25 cellular contexts compared by ENCODE assay signal in the genomic region with DNA sequence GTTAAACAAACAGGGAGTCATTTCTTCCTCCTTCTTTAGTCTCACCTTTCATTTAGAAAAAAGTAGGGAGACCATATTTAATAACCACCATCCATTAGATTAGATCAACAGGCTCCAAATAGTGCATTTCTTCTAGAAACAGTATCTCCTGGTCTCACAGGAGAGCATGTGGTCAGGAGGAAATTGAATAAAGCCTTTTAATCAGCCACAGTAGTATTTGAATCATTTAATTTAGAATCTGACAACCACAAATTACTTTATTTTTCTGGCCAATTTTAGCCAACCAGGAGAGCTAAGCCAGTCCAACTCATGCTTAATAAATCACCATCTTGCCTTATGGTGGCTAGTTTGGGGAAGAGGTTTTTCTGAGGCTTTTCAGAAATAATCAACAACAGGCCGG.
"Had no signal": no experiment of that assay in that cellular context is flagged by ENCODE, and none has a peak within 500 bp of the region (broad histone marks: within the 10 kb centered on the region; RNA-seq: fewer than 3 reads in every experiment).

No MANE protein-coding gene starts in this region.

- DNase-seq: stimulated activated CD4-positive, alpha-beta T cell treated with anti-CD3 and anti-CD28 coated beads, Interleukin-2, amount 100 ng/mL, for 48 hours; stimulated activated CD4-positive, alpha-beta T cell treated with anti-CD3 and anti-CD28 coated beads, Interleukin-4, amount 100 ng/mL, for 1 hour; stimulated activated CD4-positive, alpha-beta T cell treated with anti-CD3 and anti-CD28 coated beads, Interleukin-4, amount 100 ng/mL, for 24 hours; stimulated activated CD4-positive, alpha-beta T cell treated with anti-CD3 and anti-CD28 coated beads, Interleukin-4, amount 100 ng/mL, for 4 hours; stimulated activated CD8-positive, alpha-beta memory T cell treated with anti-CD3 and anti-CD28 coated beads, Interleukin-4, amount 100 ng/mL, for 48 hours; stimulated activated naive B cell treated with anti-CD40 and anti-IgM and Interleukin-4, amounts not matched to agents 10 μg/mL and 1 μg/mL and 100 μg/mL, for 72 hours; stimulated activated naive CD4-positive, alpha-beta T cell; stimulated activated naive CD4-positive, alpha-beta T cell treated with Interleukin-2 at 50 U/mL for 16 hours; stimulated activated naive CD8-positive, alpha-beta T cell treated with anti-CD3 and anti-CD28 coated beads, Interleukin-15, amount 100 ng/mL, for 72 hours; stimulated activated naive CD8-positive, alpha-beta T cell treated with anti-CD3 and anti-CD28 coated beads, Interleukin-15, Interleukin-2, amounts not matched to agents 100 U/mL and 50 U/mL, for 24 hours; stomach; testis; thyroid gland; tibial artery; transverse colon; trophoblast cell; upper lobe of left lung; uterus had no signal

- H3K27ac ChIP-seq: stomach, suprapubic skin, testis, thoracic aorta, thyroid gland, tibial artery, tibial nerve, transverse colon, upper lobe of left lung, upper lobe of right lung, uterus, vagina had no signal

- H3K4me3 ChIP-seq: stomach, suprapubic skin, testis, thoracic aorta, thyroid gland, tibial artery, tibial nerve, transverse colon, upper lobe of left lung, upper lobe of right lung, uterus, vagina had no signal

- H3K36me3 ChIP-seq: stomach, suprapubic skin, thoracic aorta, thyroid gland, tibial artery, tibial nerve, transverse colon, upper lobe of left lung, upper lobe of right lung, uterus, vagina had no signal

- ATAC-seq: stimulated activated effector memory CD8-positive, alpha-beta T cell treated with anti-CD3 and anti-CD28 coated beads, Interleukin-12 subunit alpha, Interleukin-12 subunit beta, amount 100 ng/mL, for 72 hours; stimulated activated memory B cell treated with anti-CD40 and anti-IgM and Interleukin-4, amounts not matched to agents 10 μg/mL and 1 μg/mL and 100 μg/mL, for 72 hours; stimulated activated naive B cell treated with anti-CD40 and anti-IgM and Interleukin-4, amounts not matched to agents 10 μg/mL and 1 μg/mL and 100 μg/mL, for 72 hours; stimulated activated naive CD8-positive, alpha-beta T cell treated with anti-CD3 and anti-CD28 coated beads, Interleukin-15, amount 100 ng/mL, for 72 hours; stimulated activated naive CD8-positive, alpha-beta T cell treated with anti-CD3 and anti-CD28 coated beads, Interleukin-15, Interleukin-2, amounts not matched to agents 100 U/mL and 50 U/mL, for 24 hours had no signal

- H3K4me1 ChIP-seq: uterus had no signal

- H3K27me3 ChIP-seq: testis, thyroid gland, upper lobe of left lung, upper lobe of right lung, uterus, vagina had no signal

- H3K9me3 ChIP-seq: stomach, suprapubic skin, testis, thoracic aorta, thyroid gland, tibial artery, tibial nerve, transverse colon, upper lobe of left lung, upper lobe of right lung, uterus, vagina had no signal
